Comparison of ENCODE assay signal across 8 cellular contexts in the genomic region with DNA sequence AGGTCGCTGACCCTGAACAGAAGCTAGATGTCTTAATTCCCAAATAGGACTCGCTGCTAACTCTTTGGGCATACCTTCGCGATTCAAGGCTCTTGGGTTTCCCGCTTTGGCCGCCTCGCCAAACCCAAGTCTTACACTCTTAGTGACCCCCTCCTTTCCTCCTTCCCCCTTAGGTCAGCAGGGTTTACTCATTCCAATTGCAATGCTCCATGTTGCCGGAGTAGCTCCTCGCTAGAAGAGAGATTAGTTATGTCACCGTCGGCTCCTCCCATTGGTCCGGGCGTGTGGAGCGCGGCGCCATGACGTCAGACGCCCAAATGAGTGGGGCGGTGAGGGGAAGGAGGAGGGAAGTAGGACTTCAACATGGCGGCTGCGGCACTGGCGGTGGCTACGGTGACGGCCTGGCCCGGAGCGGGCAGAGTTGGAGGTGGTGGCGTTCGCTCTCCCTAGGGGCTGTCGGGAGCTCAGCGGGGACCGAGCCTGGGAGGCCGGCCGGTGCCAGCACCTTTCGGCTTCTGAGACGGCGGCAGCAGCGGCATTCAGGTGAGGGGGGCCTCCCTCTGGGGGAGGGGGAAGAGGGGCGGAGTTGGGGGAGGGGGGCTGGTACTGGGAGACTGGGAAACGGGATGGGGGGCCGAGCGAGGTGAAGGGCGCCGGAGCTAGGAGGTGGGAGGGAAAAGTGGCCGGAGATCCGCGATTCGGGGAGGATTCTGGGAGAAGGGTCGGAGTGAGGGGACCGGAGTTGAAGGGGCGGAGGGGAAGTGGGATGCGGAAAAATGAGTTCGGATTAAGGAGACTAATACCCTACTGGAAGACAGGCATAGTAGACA. TPM values are rescaled to one million over a fixed set of nuclear protein-coding genes. Genes with fewer than 3 reads are reported as not detected.
A peak's percentile ranks its signal among the peaks of the same experiment; 100 is the strongest.
DNase-seq lines count a peak whose midpoint lies in the region; ATAC-seq and TF ChIP-seq lines count a peak whose summit lies in the region.

UBAP1 (plus strand) TSS at position 346 of the 830 bp plus-strand sequence. CDS start 41,872 bp downstream, outside the sequence.

- peak; percentile 99 for ATAC-seq in HG03432 (IDR thresholded peaks at IDR 0.05; ENCODE audit: unreplicated experiment)

- peak within 1 kb of the TSS; percentile 96 for H3K27ac Mint-ChIP-seq in chondrocyte (ENCODE audit: unreplicated experiment)

- H3K36me3 ChIP-seq in kidney epithelial cell (ENCODE audit: control insufficient read depth, insufficient read depth, low read length), result no peaks in the 10 kb centered on the region

- TF ChIP-seq CTCF in chondrocyte (IDR thresholded peaks at IDR 0.05) (peak; percentile 14), kidney epithelial cell (IDR thresholded peaks at IDR 0.05; ENCODE audit: insufficient read depth, low read length, poor library complexity, severe bottlenecking) (no peak)

- H3K36me3 Mint-ChIP-seq in chondrocyte (ENCODE audit: low read depth), result no peaks in the 10 kb centered on the region

- DNase-seq in AG20443 (ENCODE audit: low spot score) (peak; percentile 96), NCI-H510A (lab: John Stamatoyannopoulos, UW) (peak; percentile 85), chondrocyte (ENCODE audit: low spot score) (peak; percentile 98), kidney epithelial cell (ENCODE audit: low read depth) (peak; percentile 86)
- peak; percentile 89 to 91 for DNase-seq in activated CD4-positive, alpha-beta T cell treated with anti-CD3 and anti-CD28 coated beads for 24 hours (ENCODE audit: low read depth in 2 of 2)
- peak; percentile 93 for DNase-seq in stimulated activated CD4-positive, alpha-beta T cell treated with anti-CD3 and anti-CD28 coated beads, Interleukin-15, amount 100 ng/mL, for 48 hours (ENCODE audit: low read depth in 2 of 2)

- TF ChIP-seq POLR2A in GM19099 (IDR thresholded peaks at IDR 0.05; ENCODE audit: extremely low read depth, insufficient read length, low read depth), result peak; percentile 80

- no peaks in the 10 kb centered on the region for H3K9me3 Mint-ChIP-seq in chondrocyte (ENCODE audit: low read depth)

- H3K4me3 Mint-ChIP-seq in chondrocyte (ENCODE audit: unreplicated experiment), result peak within 1 kb of the TSS; percentile 100

- H3K27me3 ChIP-seq in kidney epithelial cell (ENCODE audit: control insufficient read depth, insufficient read depth, low read length), result no peaks in the 10 kb centered on the region

- peaks cover 20% of the 10 kb centered on the region for H3K4me1 Mint-ChIP-seq in chondrocyte (ENCODE audit: low read depth)

- H3K27me3 Mint-ChIP-seq in chondrocyte (ENCODE audit: low read depth), result no peaks in the 10 kb centered on the region

- H3K4me3 ChIP-seq in kidney epithelial cell (ENCODE audit: low read depth, low read length), result peak within 1 kb of the TSS; percentile 78

RNA-seq across cellular contexts. Expression of gene UBAP1, which starts in this region (rescaled TPM):
- 29.3 to 35.9 TPM (median 33.3 TPM) in 3 replicates for total RNA-seq in chondrocyte
- total RNA-seq in kidney epithelial cell, result 42.4 and 46.9 TPM in 2 replicates

Comparison
In these comparisons a context has a peak if more than half of its experiments do, and no peak if none do; other contexts are left out.
1. Peak in every context shown above with its lines: DNase-seq, ATAC-seq and H3K4me3 ChIP-seq.